ENCODE assay signal across 10 cellular contexts in genomic region chr6:159116343-159116742, GRCh38. TPM values are rescaled to one million over a fixed set of nuclear protein-coding genes. Genes with fewer than 3 reads are reported as not detected.
A peak's percentile ranks its signal among the peaks of the same experiment; 100 is the strongest.
DNase-seq lines count a peak whose midpoint lies in the region; ATAC-seq and TF ChIP-seq lines count a peak whose summit lies in the region.
"Had no signal": no experiment of that assay in that cellular context is flagged by ENCODE, and none has a peak within 500 bp of the region (broad histone marks: within the 10 kb centered on the region; RNA-seq: fewer than 3 reads in every experiment).

No MANE protein-coding gene starts in this region.

- peaks cover 0 to 4% (median 0%) of the 10 kb centered on the region in 3 donors for H3K27me3 Mint-ChIP-seq in CD14-positive monocyte (ENCODE audit: low read depth in 3 of 3)

- DNase-seq in CD14-positive monocyte (ENCODE audit: low spot score) (peak; percentile 79), left colon (no peak), NCI-H1417 (lab: John Stamatoyannopoulos, UW) (no peak), nucleus accumbens (lab: John Stamatoyannopoulos, UW) (no peak), cerebellar nuclear complex (lab: John Stamatoyannopoulos, UW) (no peak)
- DNase-seq: NCI-H1930 had no signal

- peak overlapping the region in 1 of 2 donors; percentile 39 for H3K4me3 Mint-ChIP-seq in CD14-positive monocyte

- peaks cover 0 to 10% (median 6%) of the 10 kb centered on the region in 7 donors for H3K9me3 Mint-ChIP-seq in CD14-positive monocyte

- H3K27ac Mint-ChIP-seq in CD14-positive monocyte = peak overlapping the region; percentile 99 to 100 (median 100)

- peak; percentile 72 for ATAC-seq in GM19455 (IDR thresholded peaks at IDR 0.05; ENCODE audit: unreplicated experiment)
- ATAC-seq in HG03342 (IDR thresholded peaks at IDR 0.05; ENCODE audit: unreplicated experiment) = peak; percentile 80
- peak; percentile 27 for ATAC-seq in esophagus mucosa
- ATAC-seq in left colon = no peak

- H3K4me1 Mint-ChIP-seq in CD14-positive monocyte = peaks cover 84% of the 10 kb centered on the region

- peaks cover 3 to 16% of the 10 kb centered on the region in 2 donors for H3K36me3 Mint-ChIP-seq in CD14-positive monocyte

- intact Hi-C loops in CD14-positive monocyte (cut with micrococcal nuclease) = loop anchor here (5.0 kb wide), 2 partner anchors 74 to 109 kb away; partner anchors contain the start of gene TAGAP (in 1 of the 2)
- intact Hi-C loops in left colon (cut with DNase I, micrococcal nuclease) = no loop called here

- no peak for TF ChIP-seq CTCF in CD14-positive monocyte (IDR thresholded peaks at IDR 0.05)

RNA-seq across cellular contexts. Expression of gene FNDC1, which starts 52.9 kb away (rescaled TPM):
- not detected for polyA plus RNA-seq in CD14-positive monocyte
- total RNA-seq in esophagus mucosa (0.12 TPM), left colon (1 to 10 TPM in 1 of 2 donors, under 1 TPM in 1; 0.21 to 1.5 TPM)
- polyA plus RNA-seq: neural cell had no signal

Comparison
In these comparisons a context has a peak if more than half of its experiments do, and no peak if none do; other contexts are left out.
1. intact Hi-C loops: an anchor here in CD14-positive monocyte (5.0 kb wide); none called in left colon.